ENCODE assay signal across 11 cellular contexts in genomic region chr11:69939551-69940245, GRCh38.
DNase-seq lines count a peak whose midpoint lies in the region; ATAC-seq and TF ChIP-seq lines count a peak whose summit lies in the region.
"Had no signal": no experiment of that assay in that cellular context is flagged by ENCODE, and none has a peak within 500 bp of the region (broad histone marks: within the 10 kb centered on the region; RNA-seq: fewer than 3 reads in every experiment).

No MANE protein-coding gene starts in this region.

- no peaks in the 10 kb centered on the region for H3K36me3 ChIP-seq in cardiac muscle cell
- H3K36me3 ChIP-seq in upper lobe of right lung, result no peaks in the 10 kb centered on the region
- H3K36me3 ChIP-seq in CD8-positive, alpha-beta T cell (ENCODE audit: insufficient read depth, low read length), result no peaks in the 10 kb centered on the region
- H3K36me3 ChIP-seq: colonic mucosa, neutrophil had no signal

- DNase-seq in cardiac muscle cell (ENCODE audit: low read depth in 1 of 2, low spot score in 1 of 2) (peak; percentile 82 to 94), omental fat pad (ENCODE audit: low spot score) (no peak), upper lobe of right lung (peak; percentile 68), HPDE6-E6E7 (ENCODE audit: extremely low spot score) (no peak)
- no peak for DNase-seq in CD8-positive, alpha-beta T cell
- DNase-seq: colonic mucosa, NCI-H187 had no signal

- H3K4me3 Mint-ChIP-seq in CD8-positive, alpha-beta T cell, result no peak overlapping the region

- peaks cover 6% of the 10 kb centered on the region for H3K9me3 Mint-ChIP-seq in CD8-positive, alpha-beta T cell

- CTCF ChIA-PET in CD8-positive, alpha-beta T cell (lab: Charles Lee), result interaction anchor here (0.7 to 0.9 kb wide), 3 partner anchors 10 to 426 kb away, joined by 3 read pairs; no protein-coding TSS in a partner anchor

- H3K36me3 Mint-ChIP-seq in CD8-positive, alpha-beta T cell, result no peaks in the 10 kb centered on the region

- intact Hi-C loops in upper lobe of right lung (cut with DNase I), result no loop called here
- intact Hi-C loops in CD8-positive, alpha-beta T cell (cut with DNase I, micrococcal nuclease), result no loop called here

- H3K27me3 ChIP-seq in cardiac muscle cell, result no peaks in the 10 kb centered on the region
- no peaks in the 10 kb centered on the region for H3K27me3 ChIP-seq in upper lobe of right lung
- H3K27me3 ChIP-seq in CD8-positive, alpha-beta T cell (ENCODE audit: insufficient read depth, low read length), result no peaks in the 10 kb centered on the region
- H3K27me3 ChIP-seq: colonic mucosa had no signal

- no peak overlapping the region for H3K4me3 ChIP-seq in cardiac muscle cell
- H3K4me3 ChIP-seq in upper lobe of right lung, result peak overlapping the region; percentile 23
- H3K4me3 ChIP-seq in CD8-positive, alpha-beta T cell (ENCODE audit: low read depth, low read length), result no peak overlapping the region
- H3K4me3 ChIP-seq: colonic mucosa, GM12878 had no signal

- peak overlapping the region; percentile 54 for H3K27ac ChIP-seq in adipose tissue (ENCODE audit: low read depth, low read length)
- peak overlapping the region; percentile 94 for H3K27ac ChIP-seq in cardiac muscle cell
- H3K27ac ChIP-seq in upper lobe of right lung, result peak overlapping the region; percentile 85
- no peak overlapping the region for H3K27ac ChIP-seq in CD8-positive, alpha-beta T cell (ENCODE audit: low read depth, low read length)
- H3K27ac ChIP-seq: colonic mucosa, neutrophil had no signal

- no peaks in the 10 kb centered on the region for H3K9me3 ChIP-seq in cardiac muscle cell (ENCODE audit: low read depth)
- no peaks in the 10 kb centered on the region for H3K9me3 ChIP-seq in upper lobe of right lung
- no peaks in the 10 kb centered on the region for H3K9me3 ChIP-seq in CD8-positive, alpha-beta T cell (ENCODE audit: low read length)
- H3K9me3 ChIP-seq: colonic mucosa, neutrophil had no signal

- ATAC-seq in omental fat pad (ENCODE audit: low FRiP score) (peak; percentile 81), upper lobe of right lung (peak; percentile 89), HG03469 (IDR thresholded peaks at IDR 0.05; ENCODE audit: unreplicated experiment) (no peak)
- no peak for ATAC-seq in CD8-positive, alpha-beta T cell
- ATAC-seq: GM12878 had no signal

- WGBS in adipose tissue, 3 donors, result 16 to 37% (median 35%) methylated on average over 28 of the region's 28 CpGs

- H3K4me1 Mint-ChIP-seq in CD8-positive, alpha-beta T cell (ENCODE audit: low read depth), result no peaks in the 10 kb centered on the region

- POLR2A ChIA-PET in CD8-positive, alpha-beta T cell (lab: Charles Lee), result no interaction called here

- TF ChIP-seq CTCF in cardiac muscle cell (IDR thresholded peaks at IDR 0.05; ENCODE audit: low read depth, low read length), result no peak
- TF ChIP-seq CTCF in omental fat pad (IDR thresholded peaks at IDR 0.05), result no peak
- no peak for TF ChIP-seq CTCF in upper lobe of right lung (IDR thresholded peaks at IDR 0.05)
- no peak for TF ChIP-seq CTCF in CD8-positive, alpha-beta T cell (IDR thresholded peaks at IDR 0.05)

- peaks cover 21% of the 10 kb centered on the region for H3K27me3 Mint-ChIP-seq in CD8-positive, alpha-beta T cell (ENCODE audit: low read depth)

- H3K27ac Mint-ChIP-seq in CD8-positive, alpha-beta T cell, result no peak overlapping the region

- H3K4me1 ChIP-seq in cardiac muscle cell (ENCODE audit: low read depth) (peaks cover 17% of the 10 kb centered on the region), upper lobe of right lung (peaks cover 12% of the 10 kb centered on the region)
- H3K4me1 ChIP-seq in CD8-positive, alpha-beta T cell (ENCODE audit: insufficient read depth, low read length), result no peaks in the 10 kb centered on the region
- H3K4me1 ChIP-seq: colonic mucosa had no signal

Comparison
In these comparisons a context has a peak if more than half of its experiments do, and no peak if none do; other contexts are left out.
1. DNase-seq: peak in cardiac muscle cell (2 of 2) and upper lobe of right lung (single experiment); none in omental fat pad (single experiment), HPDE6-E6E7 (single experiment) and CD8-positive, alpha-beta T cell (0 of 7).
2. ATAC-seq: peak in omental fat pad (single experiment) and upper lobe of right lung (single experiment); none in HG03469 (single experiment) and CD8-positive, alpha-beta T cell (single experiment).